In genomic region chr7:114919587-114919986, GRCh38 we compare ENCODE assay signal across 19 cellular contexts. TPM values are rescaled to one million over a fixed set of nuclear protein-coding genes. Genes with fewer than 3 reads are reported as not detected.
A peak's percentile ranks its signal among the peaks of the same experiment; 100 is the strongest.
DNase-seq lines count a peak whose midpoint lies in the region; ATAC-seq and TF ChIP-seq lines count a peak whose summit lies in the region.
"Had no signal": no experiment of that assay in that cellular context is flagged by ENCODE, and none has a peak within 500 bp of the region (broad histone marks: within the 10 kb centered on the region; RNA-seq: fewer than 3 reads in every experiment).

No MANE protein-coding gene starts in this region.

- no peaks in the 10 kb centered on the region for H3K27me3 ChIP-seq in WERI-Rb-1 (ENCODE audit: insufficient read depth, low read depth, severe bottlenecking)
- H3K27me3 ChIP-seq in osteoblast (ENCODE audit: insufficient read depth, low read length) = no peaks in the 10 kb centered on the region
- H3K27me3 ChIP-seq: body of pancreas, suprapubic skin had no signal

- peaks cover 6% of the 10 kb centered on the region for H3K4me1 ChIP-seq in osteoblast (ENCODE audit: insufficient read depth, low read length)
- H3K4me1 ChIP-seq: body of pancreas had no signal

- no peaks in the 10 kb centered on the region for H3K36me3 ChIP-seq in WERI-Rb-1
- no peaks in the 10 kb centered on the region for H3K36me3 ChIP-seq in osteoblast (ENCODE audit: insufficient read depth, low read length)
- H3K36me3 ChIP-seq: suprapubic skin had no signal

- DNase-seq in activated CD8-positive, alpha-beta memory T cell treated with anti-CD3 and anti-CD28 coated beads, Interleukin-2, amount 10 ng/mL, durations not matched to agents 7 days and 5 days = no peak
- no peak for DNase-seq in activated CD8-positive, alpha-beta memory T cell treated with anti-CD3 and anti-CD28 coated beads, Interleukin-2, amount 50 U/mL, for 48 hours
- DNase-seq in GM12864 (ENCODE audit: low read depth) (no peak), WERI-Rb-1 (no peak), osteoblast (ENCODE audit: insufficient read length, low spot score, missing footprints) (no peak)
- no peak for DNase-seq in naive thymus-derived CD8-positive, alpha-beta T cell
- DNase-seq: ACHN; activated naive CD4-positive, alpha-beta T cell treated with Interleukin-2 at 50 U/mL for 16 hours; body of pancreas; left cardiac atrium; mesendoderm; NCI-H1105 treated with DMSO at 0.1 percent for 48 hours; NCI-H510A; stimulated activated CD4-positive, alpha-beta T cell treated with anti-CD3 and anti-CD28 coated beads, Interleukin-4, amount 100 ng/mL, for 4 hours had no signal

- no peak overlapping the region for H3K4me2 ChIP-seq in osteoblast (ENCODE audit: insufficient read depth, low read length)

- H3K27me3 Mint-ChIP-seq in activated CD8-positive, alpha-beta memory T cell treated with anti-CD3 and anti-CD28 coated beads, Interleukin-2, amount 10 ng/mL, durations not matched to agents 7 days and 5 days = no peaks in the 10 kb centered on the region
- H3K27me3 Mint-ChIP-seq in IgD-negative memory B cell = no peaks in the 10 kb centered on the region
- no peaks in the 10 kb centered on the region for H3K27me3 Mint-ChIP-seq in naive thymus-derived CD8-positive, alpha-beta T cell

- H4K20me1 ChIP-seq in osteoblast (ENCODE audit: insufficient read depth, low read length) = no peaks in the 10 kb centered on the region

- no peak overlapping the region for H2AFZ ChIP-seq in osteoblast (ENCODE audit: low read length)

- CTCF ChIA-PET in activated CD8-positive, alpha-beta memory T cell treated with anti-CD3 and anti-CD28 coated beads, Interleukin-2, amount 10 ng/mL, durations not matched to agents 7 days and 5 days (lab: Charles Lee) = no interaction called here

- peaks cover 47% of the 10 kb centered on the region for H3K4me1 Mint-ChIP-seq in activated CD8-positive, alpha-beta memory T cell treated with anti-CD3 and anti-CD28 coated beads, Interleukin-2, amount 10 ng/mL, durations not matched to agents 7 days and 5 days
- H3K4me1 Mint-ChIP-seq in IgD-negative memory B cell = peaks cover 47 to 55% (median 55%) of the 10 kb centered on the region in 3 donors
- peaks cover 16 to 42% (median 36%) of the 10 kb centered on the region in 4 donors for H3K4me1 Mint-ChIP-seq in naive thymus-derived CD8-positive, alpha-beta T cell

- ATAC-seq in activated CD8-positive, alpha-beta memory T cell treated with anti-CD3 and anti-CD28 coated beads, Interleukin-2, amount 10 ng/mL, durations not matched to agents 7 days and 5 days = no peak
- no peak for ATAC-seq in naive thymus-derived CD8-positive, alpha-beta T cell
- ATAC-seq in HG03025 (IDR thresholded peaks at IDR 0.05; ENCODE audit: low FRiP score, unreplicated experiment) = no peak
- ATAC-seq: body of pancreas, left cardiac atrium had no signal

- no peaks in the 10 kb centered on the region for H3K9me3 Mint-ChIP-seq in activated CD8-positive, alpha-beta memory T cell treated with anti-CD3 and anti-CD28 coated beads, Interleukin-2, amount 10 ng/mL, durations not matched to agents 7 days and 5 days (ENCODE audit: low read depth)
- no peaks in the 10 kb centered on the region for H3K9me3 Mint-ChIP-seq in IgD-negative memory B cell
- H3K9me3 Mint-ChIP-seq in naive thymus-derived CD8-positive, alpha-beta T cell = no peaks in the 10 kb centered on the region

- H3K4me3 ChIP-seq in GM12864 (ENCODE audit: low read depth, low read length) = peak overlapping the region; percentile 16
- H3K4me3 ChIP-seq in WERI-Rb-1 (ENCODE audit: low read depth, low read length) = no peak overlapping the region
- no peak overlapping the region for H3K4me3 ChIP-seq in osteoblast (ENCODE audit: insufficient read depth, low read length)
- H3K4me3 ChIP-seq: body of pancreas, skin epidermis, suprapubic skin had no signal

- H3K4me3 Mint-ChIP-seq in activated CD8-positive, alpha-beta memory T cell treated with anti-CD3 and anti-CD28 coated beads, Interleukin-2, amount 10 ng/mL, durations not matched to agents 7 days and 5 days = no peak overlapping the region
- H3K4me3 Mint-ChIP-seq in IgD-negative memory B cell = peak overlapping the region; percentile 5 to 86 (median 50)
- no peak overlapping the region for H3K4me3 Mint-ChIP-seq in naive thymus-derived CD8-positive, alpha-beta T cell
- H3K4me3 Mint-ChIP-seq: CD14-positive monocyte had no signal

- peak overlapping the region; percentile 9 for H3K27ac Mint-ChIP-seq in activated CD8-positive, alpha-beta memory T cell treated with anti-CD3 and anti-CD28 coated beads, Interleukin-2, amount 10 ng/mL, durations not matched to agents 7 days and 5 days
- H3K27ac Mint-ChIP-seq in IgD-negative memory B cell = peak overlapping the region; percentile 71 to 91 (median 86)
- peak overlapping the region in 8 of 10 donors; percentile 18 to 64 (median 51) for H3K27ac Mint-ChIP-seq in naive thymus-derived CD8-positive, alpha-beta T cell

- H3K9me3 ChIP-seq in WERI-Rb-1 (ENCODE audit: severe bottlenecking) = no peaks in the 10 kb centered on the region
- H3K9me3 ChIP-seq in osteoblast (ENCODE audit: low read depth, low read length) = no peaks in the 10 kb centered on the region
- H3K9me3 ChIP-seq: body of pancreas, suprapubic skin had no signal

- H3K36me3 Mint-ChIP-seq in activated CD8-positive, alpha-beta memory T cell treated with anti-CD3 and anti-CD28 coated beads, Interleukin-2, amount 10 ng/mL, durations not matched to agents 7 days and 5 days = peaks cover 8% of the 10 kb centered on the region
- no peaks in the 10 kb centered on the region for H3K36me3 Mint-ChIP-seq in IgD-negative memory B cell
- H3K36me3 Mint-ChIP-seq in naive thymus-derived CD8-positive, alpha-beta T cell = no peaks in the 10 kb centered on the region
- H3K36me3 Mint-ChIP-seq: CD14-positive monocyte had no signal

- H3K27ac ChIP-seq in WERI-Rb-1 (no peak overlapping the region), osteoblast (ENCODE audit: low read depth, low read length) (no peak overlapping the region)
- H3K27ac ChIP-seq: body of pancreas, suprapubic skin had no signal

- POLR2A ChIA-PET in naive thymus-derived CD8-positive, alpha-beta T cell (lab: Charles Lee) = no interaction called here

- TF ChIP-seq CTCF in GM12864 (IDR thresholded peaks at IDR 0.05; ENCODE audit: low read depth, low read length, missing control alignments) (no peak), WERI-Rb-1 (IDR thresholded peaks at IDR 0.05; ENCODE audit: low read depth, low read length) (no peak), osteoblast (IDR thresholded peaks at IDR 0.05; ENCODE audit: extremely low read depth, low read depth, low read length) (no peak)

- H3K79me2 ChIP-seq in osteoblast (ENCODE audit: insufficient read depth, low read length) = peaks cover 16% of the 10 kb centered on the region

RNA-seq across cellular contexts. Expression of gene MDFIC, which starts 2.3 kb away (rescaled TPM):
- total RNA-seq in activated CD8-positive, alpha-beta memory T cell treated with anti-CD3 and anti-CD28 coated beads, Interleukin-2, amount 10 ng/mL, durations not matched to agents 7 days and 5 days = 10 to 100 TPM; 58.0 to 84.1 TPM
- 55.1 TPM for polyA plus RNA-seq in IgD-negative memory B cell
- 10 to 100 TPM; 22.1 to 27.8 TPM for total RNA-seq in naive thymus-derived CD8-positive, alpha-beta T cell
- 10 to 100 TPM; 41.5 to 66.5 (median 56.6) TPM for polyA plus RNA-seq in naive thymus-derived CD8-positive, alpha-beta T cell
- total RNA-seq in osteoblast = 68.8 and 81.3 TPM in 2 replicates

Comparison
In these comparisons a context has a peak if more than half of its experiments do, and no peak if none do; other contexts are left out.
1. H3K27ac Mint-ChIP-seq: peak in every context shown above with its lines; median percentile 86 in IgD-negative memory B cell; 51 in naive thymus-derived CD8-positive, alpha-beta T cell; 9 in activated CD8-positive, alpha-beta memory T cell treated with anti-CD3 and anti-CD28 coated beads, Interleukin-2, amount 10 ng/mL, durations not matched to agents 7 days and 5 days.
2. H3K4me3 Mint-ChIP-seq: peak in IgD-negative memory B cell (4 of 4); none in activated CD8-positive, alpha-beta memory T cell treated with anti-CD3 and anti-CD28 coated beads, Interleukin-2, amount 10 ng/mL, durations not matched to agents 7 days and 5 days (single experiment) and naive thymus-derived CD8-positive, alpha-beta T cell (0 of 10).